In genomic region chr9:111016046-111017026, GRCh38 we compare ENCODE assay signal across 1 cellular context.
TF ChIP-seq lines count a peak whose summit lies in the region.

No MANE protein-coding gene starts in this region.

TF ChIP-seq in WTC11, 78 proteins besides CTCF, POLR2A, EP300 and RAD21 (continued from another document):
- TF ChIP-seq ZSCAN18 (CRISPR knock-in tag; IDR thresholded peaks at IDR 0.05) (no peak), PREB (CRISPR knock-in tag; IDR thresholded peaks at IDR 0.05; ENCODE audit: borderline replicate concordance) (no peak), HMGXB4 (CRISPR knock-in tag; IDR thresholded peaks at IDR 0.05) (no peak), ZBTB21 (CRISPR knock-in tag; IDR thresholded peaks at IDR 0.05; ENCODE audit: borderline replicate concordance) (no peak), GTF2I (CRISPR knock-in tag; conservative IDR thresholded peaks at IDR 0.05) (no peak), E2F5 (CRISPR knock-in tag; IDR thresholded peaks at IDR 0.05) (no peak)
